In genomic region chr10:75230600-75231038, GRCh38 we compare ENCODE assay signal across 1 cellular context.
TF ChIP-seq lines count a peak whose summit lies in the region.

No MANE protein-coding gene starts in this region.

TF ChIP-seq in K562, 482 proteins besides CTCF, POLR2A, EP300 and RAD21 (continued from another document and continues in another):
- TF ChIP-seq E2F8 (IDR thresholded peaks at IDR 0.05; ENCODE audit: low read depth, partially characterized antibody) (peak; percentile 41), MXI1 (IDR thresholded peaks at IDR 0.05; ENCODE audit: low read depth, low read length) (no peak), ETV6 (IDR thresholded peaks at IDR 0.05; ENCODE audit: borderline replicate concordance in 1 of 2, low read depth in 2 of 2, low read length in 1 of 2) (no peak), ETV6 (CRISPR knock-in tag; IDR thresholded peaks at IDR 0.05; ENCODE audit: borderline replicate concordance) (no peak), NFYB (IDR thresholded peaks at IDR 0.05; ENCODE audit: extremely low read depth, insufficient read length) (no peak), HLTF (IDR thresholded peaks at IDR 0.05) (no peak), JUNB (CRISPR knock-in tag; conservative IDR thresholded peaks at IDR 0.05) (no peak), NCOA1 (IDR thresholded peaks at IDR 0.05; ENCODE audit: low read depth) (no peak), ZNF408 (CRISPR knock-in tag; IDR thresholded peaks at IDR 0.05; ENCODE audit: low read depth) (no peak), NONO (IDR thresholded peaks at IDR 0.05; ENCODE audit: low read depth in 2 of 2, low read length in 1 of 2) (no peak), PREB (CRISPR knock-in tag; IDR thresholded peaks at IDR 0.05) (no peak), RBM34 (IDR thresholded peaks at IDR 0.05; ENCODE audit: borderline replicate concordance, insufficient read depth, low read length) (no peak), SAFB (IDR thresholded peaks at IDR 0.05; ENCODE audit: borderline replicate concordance, low read depth, low read length) (no peak), TEAD2 (tag; IDR thresholded peaks at IDR 0.05) (no peak), GATAD2A (IDR thresholded peaks at IDR 0.05) (no peak), SMAD3 (CRISPR knock-in tag; conservative IDR thresholded peaks at IDR 0.05) (no peak), ZNF785 (CRISPR knock-in tag; IDR thresholded peaks at IDR 0.05) (no peak), SRF (CRISPR knock-in tag; IDR thresholded peaks at IDR 0.05) (no peak), CHD1 (IDR thresholded peaks at IDR 0.05; ENCODE audit: low read length) (no peak), PCBP2 (IDR thresholded peaks at IDR 0.05; ENCODE audit: low read depth, low read length, poor library complexity, severe bottlenecking) (no peak), MYC (IDR thresholded peaks at IDR 0.05; ENCODE audit: low read depth, low read length) (no peak), MYC (CRISPR knock-in tag; IDR thresholded peaks at IDR 0.05; ENCODE audit: borderline replicate concordance, low read depth) (no peak), CREM (IDR thresholded peaks at IDR 0.05; ENCODE audit: low read depth) (peak; percentile 72; the same call in 1 of the 2 replicates), ZNF444 (CRISPR knock-in tag; IDR thresholded peaks at IDR 0.05) (no peak), CBFA2T2 (conservative IDR thresholded peaks at IDR 0.05) (no peak), RFX7 (CRISPR knock-in tag; IDR thresholded peaks at IDR 0.05) (no peak), HMGXB4 (CRISPR knock-in tag; IDR thresholded peaks at IDR 0.05) (no peak), HNRNPH1 (optimal IDR thresholded peaks at IDR 0.05; ENCODE audit: low read depth, low read length) (no peak), MECOM (CRISPR knock-in tag; IDR thresholded peaks at IDR 0.05) (no peak), RCOR1 (IDR thresholded peaks at IDR 0.05; ENCODE audit: borderline replicate concordance in 1 of 2, low read depth in 2 of 2, low read length in 2 of 2) (peak in 1 of 2 experiments; percentile 74; a peak in 1 of 4 replicates), ZNF232 (CRISPR knock-in tag; IDR thresholded peaks at IDR 0.05) (no peak), ELF2 (CRISPR knock-in tag; IDR thresholded peaks at IDR 0.05) (no peak), ARID1B (IDR thresholded peaks at IDR 0.05) (no peak), ZNF699 (CRISPR knock-in tag; IDR thresholded peaks at IDR 0.05; ENCODE audit: insufficient replicate concordance) (no peak), HDAC3 (IDR thresholded peaks at IDR 0.05; ENCODE audit: borderline replicate concordance, partially characterized antibody) (no peak), CTBP1 (IDR thresholded peaks at IDR 0.05; ENCODE audit: borderline replicate concordance) (peak; percentile 36; the same call in 1 of the 2 replicates), KAT8 (IDR thresholded peaks at IDR 0.05; ENCODE audit: low read depth) (no peak), ZNF592 (IDR thresholded peaks at IDR 0.05) (peak; percentile 61; the same call in 1 of the 2 replicates), POLR2AphosphoS5 (IDR thresholded peaks at IDR 0.05; ENCODE audit: control insufficient read depth, insufficient read depth, low read depth, low read length) (0 out of 2 replicates have a peak, but pooled peaks have one; percentile 31), NFE2 (IDR thresholded peaks at IDR 0.05; ENCODE audit: low read depth) (0 out of 2 replicates have a peak, but pooled peaks have one; percentile 46), TOE1 (IDR thresholded peaks at IDR 0.05; ENCODE audit: borderline replicate concordance) (peak; percentile 59; the same call in 1 of the 2 replicates), TOE1 (CRISPR knock-in tag; IDR thresholded peaks at IDR 0.05; ENCODE audit: borderline replicate concordance, low read depth) (no peak), ZNF583 (CRISPR knock-in tag; IDR thresholded peaks at IDR 0.05) (no peak), CREBBP (IDR thresholded peaks at IDR 0.05; ENCODE audit: low read depth, low read length) (no peak)
- TF ChIP-seq, protein P1, sequence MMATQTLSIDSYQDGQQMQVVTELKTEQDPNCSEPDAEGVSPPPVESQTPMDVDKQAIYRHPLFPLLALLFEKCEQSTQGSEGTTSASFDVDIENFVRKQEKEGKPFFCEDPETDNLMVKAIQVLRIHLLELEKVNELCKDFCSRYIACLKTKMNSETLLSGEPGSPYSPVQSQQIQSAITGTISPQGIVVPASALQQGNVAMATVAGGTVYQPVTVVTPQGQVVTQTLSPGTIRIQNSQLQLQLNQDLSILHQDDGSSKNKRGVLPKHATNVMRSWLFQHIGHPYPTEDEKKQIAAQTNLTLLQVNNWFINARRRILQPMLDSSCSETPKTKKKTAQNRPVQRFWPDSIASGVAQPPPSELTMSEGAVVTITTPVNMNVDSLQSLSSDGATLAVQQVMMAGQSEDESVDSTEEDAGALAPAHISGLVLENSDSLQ (IDR thresholded peaks at IDR 0.05) = peak; percentile 96
- TF ChIP-seq, protein P2, sequence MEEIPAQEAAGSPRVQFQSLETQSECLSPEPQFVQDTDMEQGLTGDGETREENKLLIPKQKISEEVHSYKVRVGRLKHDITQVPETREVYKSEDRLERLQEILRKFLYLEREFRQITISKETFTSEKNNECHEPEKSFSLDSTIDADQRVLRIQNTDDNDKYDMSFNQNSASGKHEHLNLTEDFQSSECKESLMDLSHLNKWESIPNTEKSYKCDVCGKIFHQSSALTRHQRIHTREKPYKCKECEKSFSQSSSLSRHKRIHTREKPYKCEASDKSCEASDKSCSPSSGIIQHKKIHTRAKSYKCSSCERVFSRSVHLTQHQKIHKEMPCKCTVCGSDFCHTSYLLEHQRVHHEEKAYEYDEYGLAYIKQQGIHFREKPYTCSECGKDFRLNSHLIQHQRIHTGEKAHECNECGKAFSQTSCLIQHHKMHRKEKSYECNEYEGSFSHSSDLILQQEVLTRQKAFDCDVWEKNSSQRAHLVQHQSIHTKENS (CRISPR knock-in tag; IDR thresholded peaks at IDR 0.05) = no peak
- TF ChIP-seq, protein P3, sequence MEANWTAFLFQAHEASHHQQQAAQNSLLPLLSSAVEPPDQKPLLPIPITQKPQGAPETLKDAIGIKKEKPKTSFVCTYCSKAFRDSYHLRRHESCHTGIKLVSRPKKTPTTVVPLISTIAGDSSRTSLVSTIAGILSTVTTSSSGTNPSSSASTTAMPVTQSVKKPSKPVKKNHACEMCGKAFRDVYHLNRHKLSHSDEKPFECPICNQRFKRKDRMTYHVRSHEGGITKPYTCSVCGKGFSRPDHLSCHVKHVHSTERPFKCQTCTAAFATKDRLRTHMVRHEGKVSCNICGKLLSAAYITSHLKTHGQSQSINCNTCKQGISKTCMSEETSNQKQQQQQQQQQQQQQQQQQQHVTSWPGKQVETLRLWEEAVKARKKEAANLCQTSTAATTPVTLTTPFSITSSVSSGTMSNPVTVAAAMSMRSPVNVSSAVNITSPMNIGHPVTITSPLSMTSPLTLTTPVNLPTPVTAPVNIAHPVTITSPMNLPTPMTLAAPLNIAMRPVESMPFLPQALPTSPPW (CRISPR knock-in tag; IDR thresholded peaks at IDR 0.05) = no peak
- TF ChIP-seq, protein P4, sequence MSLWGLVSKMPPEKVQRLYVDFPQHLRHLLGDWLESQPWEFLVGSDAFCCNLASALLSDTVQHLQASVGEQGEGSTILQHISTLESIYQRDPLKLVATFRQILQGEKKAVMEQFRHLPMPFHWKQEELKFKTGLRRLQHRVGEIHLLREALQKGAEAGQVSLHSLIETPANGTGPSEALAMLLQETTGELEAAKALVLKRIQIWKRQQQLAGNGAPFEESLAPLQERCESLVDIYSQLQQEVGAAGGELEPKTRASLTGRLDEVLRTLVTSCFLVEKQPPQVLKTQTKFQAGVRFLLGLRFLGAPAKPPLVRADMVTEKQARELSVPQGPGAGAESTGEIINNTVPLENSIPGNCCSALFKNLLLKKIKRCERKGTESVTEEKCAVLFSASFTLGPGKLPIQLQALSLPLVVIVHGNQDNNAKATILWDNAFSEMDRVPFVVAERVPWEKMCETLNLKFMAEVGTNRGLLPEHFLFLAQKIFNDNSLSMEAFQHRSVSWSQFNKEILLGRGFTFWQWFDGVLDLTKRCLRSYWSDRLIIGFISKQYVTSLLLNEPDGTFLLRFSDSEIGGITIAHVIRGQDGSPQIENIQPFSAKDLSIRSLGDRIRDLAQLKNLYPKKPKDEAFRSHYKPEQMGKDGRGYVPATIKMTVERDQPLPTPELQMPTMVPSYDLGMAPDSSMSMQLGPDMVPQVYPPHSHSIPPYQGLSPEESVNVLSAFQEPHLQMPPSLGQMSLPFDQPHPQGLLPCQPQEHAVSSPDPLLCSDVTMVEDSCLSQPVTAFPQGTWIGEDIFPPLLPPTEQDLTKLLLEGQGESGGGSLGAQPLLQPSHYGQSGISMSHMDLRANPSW (CRISPR knock-in tag; IDR thresholded peaks at IDR 0.05) = no peak
- TF ChIP-seq, protein P5, sequence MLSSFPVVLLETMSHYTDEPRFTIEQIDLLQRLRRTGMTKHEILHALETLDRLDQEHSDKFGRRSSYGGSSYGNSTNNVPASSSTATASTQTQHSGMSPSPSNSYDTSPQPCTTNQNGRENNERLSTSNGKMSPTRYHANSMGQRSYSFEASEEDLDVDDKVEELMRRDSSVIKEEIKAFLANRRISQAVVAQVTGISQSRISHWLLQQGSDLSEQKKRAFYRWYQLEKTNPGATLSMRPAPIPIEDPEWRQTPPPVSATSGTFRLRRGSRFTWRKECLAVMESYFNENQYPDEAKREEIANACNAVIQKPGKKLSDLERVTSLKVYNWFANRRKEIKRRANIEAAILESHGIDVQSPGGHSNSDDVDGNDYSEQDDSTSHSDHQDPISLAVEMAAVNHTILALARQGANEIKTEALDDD (IDR thresholded peaks at IDR 0.05) = peak; percentile 81; the same call in 1 of the 2 replicates
- TF ChIP-seq, protein P6, sequence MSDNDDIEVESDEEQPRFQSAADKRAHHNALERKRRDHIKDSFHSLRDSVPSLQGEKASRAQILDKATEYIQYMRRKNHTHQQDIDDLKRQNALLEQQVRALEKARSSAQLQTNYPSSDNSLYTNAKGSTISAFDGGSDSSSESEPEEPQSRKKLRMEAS (CRISPR knock-in tag; IDR thresholded peaks at IDR 0.05) = no peak
